In genomic region chr9:32841314-32841713, GRCh38 we compare ENCODE assay signal across 20 cellular contexts. TPM values are rescaled to one million over a fixed set of nuclear protein-coding genes. Genes with fewer than 3 reads are reported as not detected.
"Had no signal": no experiment of that assay in that cellular context is flagged by ENCODE, and none has a peak within 500 bp of the region (broad histone marks: within the 10 kb centered on the region; RNA-seq: fewer than 3 reads in every experiment).

No MANE protein-coding gene starts in this region.

- H3K36me3 ChIP-seq: ascending aorta, breast epithelium, heart left ventricle, left ventricle myocardium inferior, pancreas, spleen, thoracic aorta had no signal

- FAIRE-seq: kidney, pancreas had no signal

- H3K4me1 ChIP-seq: ascending aorta, breast epithelium, heart left ventricle, left ventricle myocardium inferior, pancreas, spleen had no signal

- H3K27me3 ChIP-seq: ascending aorta, breast epithelium, pancreas had no signal

- H3K9me3 ChIP-seq: ascending aorta, breast epithelium, heart left ventricle, left ventricle myocardium inferior, pancreas, thoracic aorta had no signal

- H3K4me3 ChIP-seq: ascending aorta, breast epithelium, heart left ventricle, left ventricle myocardium inferior, pancreas, spleen, thoracic aorta had no signal

- DNase-seq: activated B cell treated with CpG ODN at 0.5 μM for 24 hours; activated CD4-positive, alpha-beta T cell treated with anti-CD3 and anti-CD28 coated beads, Interleukin-2, amount 10 ng/mL, durations not matched to agents 7 days and 5 days; activated naive CD4-positive, alpha-beta T cell treated with Interleukin-2 at 50 U/mL for 16 hours; effector memory CD4-positive, alpha-beta T cell; foreskin melanocyte; heart left ventricle; kidney; left ventricle myocardium inferior; naive thymus-derived CD8-positive, alpha-beta T cell; pancreas; spleen; stimulated activated CD4-positive, alpha-beta T cell treated with anti-CD3 and anti-CD28 coated beads, Interleukin-2, amount 100 ng/mL, for 24 hours; T-helper 17 cell had no signal

- H3K27ac ChIP-seq: ascending aorta, breast epithelium, heart left ventricle, left ventricle myocardium inferior, pancreas, spleen, thoracic aorta had no signal

- ATAC-seq: activated T-helper 17 cell treated with anti-CD3 and anti-CD28 coated beads, Interleukin-2, amount 50 U/mL, for 72 hours; heart left ventricle; naive thymus-derived CD8-positive, alpha-beta T cell; pancreas; sciatic nerve; T-helper 17 cell had no signal

RNA-seq across cellular contexts. Expression of gene TMEM215, which starts 58.0 kb away (rescaled TPM):
- total RNA-seq: activated B cell treated with CpG ODN at 0.5 μM for 24 hours; activated CD4-positive, alpha-beta T cell treated with anti-CD3 and anti-CD28 coated beads, Interleukin-2, amount 10 ng/mL, durations not matched to agents 7 days and 5 days; activated CD8-positive, alpha-beta memory T cell treated with anti-CD3 and anti-CD28 coated beads for 36 hours; activated T-helper 17 cell treated with anti-CD3 and anti-CD28 coated beads, Interleukin-2, amount 50 U/mL, for 72 hours; breast epithelium; heart left ventricle; kidney; left ventricle myocardium inferior; mucosa of gallbladder; naive thymus-derived CD8-positive, alpha-beta T cell; spleen; T-helper 17 cell; thoracic aorta had no signal
